ENCODE assay signal across 8 cellular contexts in genomic region chr6:137811121-137811911, GRCh38. TPM values are rescaled to one million over a fixed set of nuclear protein-coding genes. Genes with fewer than 3 reads are reported as not detected.
A peak's percentile ranks its signal among the peaks of the same experiment; 100 is the strongest.
DNase-seq lines count a peak whose midpoint lies in the region; ATAC-seq and TF ChIP-seq lines count a peak whose summit lies in the region.

No MANE protein-coding gene starts in this region.

- H3K9me3 ChIP-seq in OCI-LY3 (ENCODE audit: insufficient read depth, low read length) (no peaks in the 10 kb centered on the region), prostate gland (no peaks in the 10 kb centered on the region), uterus (no peaks in the 10 kb centered on the region)

- H3K27ac ChIP-seq in OCI-LY3 (ENCODE audit: low read length) (peak overlapping the region; percentile 90), prostate gland (no peak overlapping the region), uterus (peak overlapping the region; percentile 1 to 13)

- TF ChIP-seq POLR2A in prostate gland (IDR thresholded peaks at IDR 0.05), result no peak
- no peak for TF ChIP-seq POLR2A in uterus (IDR thresholded peaks at IDR 0.05)

- peaks cover 77% of the 10 kb centered on the region for H3K4me1 Mint-ChIP-seq in activated T-cell treated with anti-CD3 and anti-CD28 coated beads, Interleukin-2, amount 50 U/mL, for 24 hours (ENCODE audit: low read depth)

- TF ChIP-seq CTCF in OCI-LY3 (IDR thresholded peaks at IDR 0.05; ENCODE audit: low read depth, low read length) (no peak), fibroblast of pulmonary artery (IDR thresholded peaks at IDR 0.05; ENCODE audit: low read length, missing control alignments) (no peak), prostate gland (IDR thresholded peaks at IDR 0.05) (no peak), uterus (IDR thresholded peaks at IDR 0.05) (no peak)

- H3K79me2 ChIP-seq in OCI-LY3 (ENCODE audit: low read length), result no peaks in the 10 kb centered on the region

- H4K20me1 ChIP-seq in OCI-LY3 (ENCODE audit: insufficient read depth, low read length), result no peaks in the 10 kb centered on the region

- peak; percentile 97 for ATAC-seq in HG02981 (IDR thresholded peaks at IDR 0.05; ENCODE audit: unreplicated experiment)

- 50% methylated on average over 13 of the region's 13 CpGs for WGBS in prostate gland

- peak overlapping the region; percentile 68 for H2AFZ ChIP-seq in OCI-LY3 (ENCODE audit: low read depth, low read length)

- H3K4me2 ChIP-seq in OCI-LY3 (ENCODE audit: low read length), result peak overlapping the region; percentile 79

- H3K4me3 Mint-ChIP-seq in activated T-cell treated with anti-CD3 and anti-CD28 coated beads, Interleukin-2, amount 50 U/mL, for 24 hours, result peak overlapping the region; percentile 63

- no peaks in the 10 kb centered on the region for H3K27me3 Mint-ChIP-seq in activated T-cell treated with anti-CD3 and anti-CD28 coated beads, Interleukin-2, amount 50 U/mL, for 24 hours

- peak overlapping the region; percentile 96 for H3K27ac Mint-ChIP-seq in activated T-cell treated with anti-CD3 and anti-CD28 coated beads, Interleukin-2, amount 50 U/mL, for 24 hours

- H3K27me3 ChIP-seq in OCI-LY3 (ENCODE audit: low read depth, low read length), result no peaks in the 10 kb centered on the region
- no peaks in the 10 kb centered on the region for H3K27me3 ChIP-seq in prostate gland (replicated peaks; ENCODE audit: insufficient read depth)
- no peaks in the 10 kb centered on the region for H3K27me3 ChIP-seq in uterus

- DNase-seq in SHP77 (lab: John Stamatoyannopoulos, UW), result peak; percentile 26 to 56
- no peak for DNase-seq in SHP77 treated with DMSO at 0.1 percent for 48 hours (lab: John Stamatoyannopoulos, UW)
- DNase-seq in activated T-cell treated with anti-CD3 and anti-CD28 coated beads, Interleukin-2, amount 50 U/mL, for 24 hours, result peak; percentile 75
- DNase-seq in fibroblast of pulmonary artery (ENCODE audit: low read depth), result peak; percentile 94
- peak; percentile 49 for DNase-seq in prostate gland (ENCODE audit: low spot score)
- DNase-seq in uterus, result peak; percentile 59 to 75

- H3K9me3 Mint-ChIP-seq in activated T-cell treated with anti-CD3 and anti-CD28 coated beads, Interleukin-2, amount 50 U/mL, for 24 hours, result no peaks in the 10 kb centered on the region

- H3K36me3 Mint-ChIP-seq in activated T-cell treated with anti-CD3 and anti-CD28 coated beads, Interleukin-2, amount 50 U/mL, for 24 hours (ENCODE audit: low read depth), result no peaks in the 10 kb centered on the region

- intact Hi-C loops in prostate gland (cut with DNase I), result no loop called here
- intact Hi-C loops in uterus (cut with DNase I; ENCODE audit: low total_unique reads), result no loop called here

- peak overlapping the region; percentile 75 for H3K9ac ChIP-seq in OCI-LY3 (ENCODE audit: low read length)

- peak overlapping the region; percentile 60 for H3K4me3 ChIP-seq in OCI-LY3 (ENCODE audit: low read length)
- no peak overlapping the region for H3K4me3 ChIP-seq in fibroblast of pulmonary artery (replicated peaks; ENCODE audit: low read depth, low read length)
- H3K4me3 ChIP-seq in prostate gland, result no peak overlapping the region
- H3K4me3 ChIP-seq in uterus, result no peak overlapping the region

- H3K36me3 ChIP-seq in OCI-LY3 (replicated peaks; ENCODE audit: low read depth, low read length) (no peaks in the 10 kb centered on the region), prostate gland (no peaks in the 10 kb centered on the region), uterus (no peaks in the 10 kb centered on the region)

- peaks cover 43% of the 10 kb centered on the region for H3K4me1 ChIP-seq in OCI-LY3 (ENCODE audit: low read length)
- H3K4me1 ChIP-seq in prostate gland (replicated peaks), result no peaks in the 10 kb centered on the region
- no peaks in the 10 kb centered on the region for H3K4me1 ChIP-seq in uterus

RNA-seq across cellular contexts. Expression of gene TNFAIP3, which starts 55.7 kb away (rescaled TPM):
- total RNA-seq in prostate gland (10 to 100 TPM; 13.0 to 19.9 TPM), uterus (10 to 100 TPM; 14.4 to 36.2 (median 19.6) TPM)

Comparison
In these comparisons a context has a peak if more than half of its experiments do, and no peak if none do; other contexts are left out.
1. H3K27ac ChIP-seq: peak in OCI-LY3 (single experiment) and uterus (2 of 2); none in prostate gland (0 of 2).